8 cellular contexts compared by ENCODE assay signal in genomic region chr15:47912910-47913309, GRCh38.
DNase-seq lines count a peak whose midpoint lies in the region; ATAC-seq and TF ChIP-seq lines count a peak whose summit lies in the region.
"Not testable (repeated sequence)": the region's sequence is repeated elsewhere in the genome, so short reads cannot be mapped to it uniquely, and the experiment has no call there.

No MANE protein-coding gene starts in this region.

- H3K4me1 ChIP-seq in NT2/D1 (ENCODE audit: insufficient read depth, insufficient read length); psoas muscle: not testable (repeated sequence)

- not testable (repeated sequence) for H3K9ac ChIP-seq in NT2/D1 (ENCODE audit: insufficient read length, low read depth)

- intact Hi-C loops in activated CD8-positive, alpha-beta T cell treated with anti-CD3 and anti-CD28 coated beads for 36 hours (cut with micrococcal nuclease) = not testable (repeated sequence)
- intact Hi-C loops in psoas muscle (cut with DNase I) = loop anchor here in 1 of 2 donors (2.0 kb wide), 1 partner anchor 76 kb away; no protein-coding TSS in a partner anchor

- not testable (repeated sequence) for H3K27ac Mint-ChIP-seq in activated CD8-positive, alpha-beta T cell treated with anti-CD3 and anti-CD28 coated beads for 36 hours

- not testable (repeated sequence) for H3K36me3 ChIP-seq in NT2/D1 (ENCODE audit: insufficient read depth, insufficient read length, low read length); psoas muscle (ENCODE audit: insufficient read depth in 1 of 2, low read depth in 1 of 2)

- H3K27me3 Mint-ChIP-seq in activated CD8-positive, alpha-beta T cell treated with anti-CD3 and anti-CD28 coated beads for 36 hours = not testable (repeated sequence)

- H3K27me3 ChIP-seq in NT2/D1 (ENCODE audit: insufficient read depth, insufficient read length); psoas muscle (ENCODE audit: insufficient read depth in 3 of 3, low read length in 2 of 3): not testable (repeated sequence)

- POLR2A ChIA-PET in activated CD8-positive, alpha-beta T cell treated with anti-CD3 and anti-CD28 coated beads for 36 hours (lab: Charles Lee) = not testable (repeated sequence)

- peak; percentile 43; the same call in 1 of the 2 replicates for TF ChIP-seq CTCF in GM12874 (IDR thresholded peaks at IDR 0.05; ENCODE audit: insufficient read depth, low read depth, low read length)
- TF ChIP-seq CTCF in activated CD8-positive, alpha-beta T cell treated with anti-CD3 and anti-CD28 coated beads for 36 hours (IDR thresholded peaks at IDR 0.05) = not testable (repeated sequence)
- peak; percentile 19 for TF ChIP-seq CTCF in psoas muscle (IDR thresholded peaks at IDR 0.05)

- H3K27ac ChIP-seq in psoas muscle = not testable (repeated sequence)

- DNase-seq in COLO668 (lab: John Stamatoyannopoulos, UW; ENCODE audit: unreplicated experiment) (peak; percentile 4), NAMALWA (ENCODE audit: low spot score) (peak; percentile 7), NT2/D1 (ENCODE audit: low read depth, low spot score) (peak; percentile 5), iPS DF 19.7 (ENCODE audit: low read depth, low spot score) (peak; percentile 25)
- peak; percentile 1 for DNase-seq in activated CD8-positive, alpha-beta T cell treated with anti-CD3 and anti-CD28 coated beads for 36 hours
- DNase-seq in psoas muscle = not testable (repeated sequence)

- CTCF ChIA-PET in activated CD8-positive, alpha-beta T cell treated with anti-CD3 and anti-CD28 coated beads for 36 hours (lab: Charles Lee) = interaction anchor here (0.8 to 1.0 kb wide), 2 partner anchors 9 to 75 kb away, joined by 3 read pairs; no protein-coding TSS in a partner anchor

- H3K36me3 Mint-ChIP-seq in activated CD8-positive, alpha-beta T cell treated with anti-CD3 and anti-CD28 coated beads for 36 hours (ENCODE audit: low read depth) = not testable (repeated sequence)

- WGBS in psoas muscle, 3 donors = 74 to 94% (median 89%) methylated on average over 6 of the region's 6 CpGs

- H3K9me3 Mint-ChIP-seq in activated CD8-positive, alpha-beta T cell treated with anti-CD3 and anti-CD28 coated beads for 36 hours = not testable (repeated sequence)

- ATAC-seq in HG02798 (IDR thresholded peaks at IDR 0.05; ENCODE audit: poor library complexity, unreplicated experiment) = peak; percentile 66
- not testable (repeated sequence) for ATAC-seq in activated CD8-positive, alpha-beta T cell treated with anti-CD3 and anti-CD28 coated beads for 36 hours; psoas muscle

- H3K4me1 Mint-ChIP-seq in activated CD8-positive, alpha-beta T cell treated with anti-CD3 and anti-CD28 coated beads for 36 hours (ENCODE audit: low read depth) = not testable (repeated sequence)

- H3K4me3 ChIP-seq in NT2/D1 (ENCODE audit: insufficient read length, low read depth); psoas muscle: not testable (repeated sequence)

- not testable (repeated sequence) for H3K4me3 Mint-ChIP-seq in activated CD8-positive, alpha-beta T cell treated with anti-CD3 and anti-CD28 coated beads for 36 hours

- not testable (repeated sequence) for H3K9me3 ChIP-seq in NT2/D1 (ENCODE audit: insufficient read depth, low read length); psoas muscle
